Comparison of ENCODE assay signal across 9 cellular contexts in the genomic region with DNA sequence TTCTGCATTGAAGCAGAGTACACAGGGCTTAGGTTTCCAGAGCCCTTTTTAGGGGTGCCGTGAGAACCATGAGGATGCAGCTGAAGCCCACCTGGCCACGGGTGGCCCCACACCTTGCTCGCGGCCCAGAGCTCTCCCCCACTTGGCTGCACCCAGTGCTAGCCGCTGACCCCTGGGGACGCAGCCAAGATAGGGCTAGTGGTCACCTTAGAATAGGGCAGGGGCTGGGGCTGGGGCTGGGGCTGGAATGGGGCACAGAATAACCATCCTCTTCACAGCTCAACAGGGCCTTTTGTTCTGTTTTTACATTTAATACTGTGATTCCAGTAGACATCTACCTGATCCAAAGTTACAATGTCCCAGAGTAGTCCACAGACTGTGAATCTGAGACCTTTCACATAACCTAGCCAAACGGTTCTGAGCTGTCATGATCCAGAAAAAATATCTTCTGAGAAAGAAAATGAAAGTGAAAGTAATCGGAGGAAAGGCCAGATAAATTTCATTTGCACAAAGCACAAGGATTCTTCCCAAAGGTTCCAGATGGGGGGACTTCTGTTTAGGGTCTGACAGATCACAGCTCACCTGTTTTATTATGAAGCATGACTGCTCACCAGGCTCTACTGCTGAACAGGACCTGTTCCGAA.
DNase-seq lines count a peak whose midpoint lies in the region; ATAC-seq and TF ChIP-seq lines count a peak whose summit lies in the region.
"Had no signal": no experiment of that assay in that cellular context is flagged by ENCODE, and none has a peak within 500 bp of the region (broad histone marks: within the 10 kb centered on the region; RNA-seq: fewer than 3 reads in every experiment).

No MANE protein-coding gene starts in this region.

- TF ChIP-seq POLR2A in suprapubic skin (IDR thresholded peaks at IDR 0.05) (no peak), body of pancreas (IDR thresholded peaks at IDR 0.05) (no peak)

- peak; percentile 33 for ATAC-seq in activated CD8-positive, alpha-beta memory T cell treated with anti-CD3 and anti-CD28 coated beads, Interleukin-2, amount 10 ng/mL, durations not matched to agents 7 days and 5 days
- ATAC-seq in body of pancreas (no peak), HG03354 (IDR thresholded peaks at IDR 0.05; ENCODE audit: poor library complexity, severe bottlenecking, unreplicated experiment) (no peak)

- H3K27ac Mint-ChIP-seq in activated CD8-positive, alpha-beta memory T cell treated with anti-CD3 and anti-CD28 coated beads, Interleukin-2, amount 10 ng/mL, durations not matched to agents 7 days and 5 days: no peak overlapping the region

- H3K9me3 ChIP-seq in SK-N-MC (ENCODE audit: low read depth, low read length) (no peaks in the 10 kb centered on the region), suprapubic skin (no peaks in the 10 kb centered on the region), body of pancreas (no peaks in the 10 kb centered on the region)

- CTCF ChIA-PET in activated CD8-positive, alpha-beta memory T cell treated with anti-CD3 and anti-CD28 coated beads, Interleukin-2, amount 10 ng/mL, durations not matched to agents 7 days and 5 days (lab: Charles Lee): no interaction called here

- no peaks in the 10 kb centered on the region for H3K27me3 Mint-ChIP-seq in activated CD8-positive, alpha-beta memory T cell treated with anti-CD3 and anti-CD28 coated beads, Interleukin-2, amount 10 ng/mL, durations not matched to agents 7 days and 5 days

- H3K4me1 ChIP-seq in suprapubic skin (no peaks in the 10 kb centered on the region), body of pancreas (no peaks in the 10 kb centered on the region)

- no peak overlapping the region for H3K4me3 Mint-ChIP-seq in activated CD8-positive, alpha-beta memory T cell treated with anti-CD3 and anti-CD28 coated beads, Interleukin-2, amount 10 ng/mL, durations not matched to agents 7 days and 5 days

- H3K9ac ChIP-seq in SK-N-MC (ENCODE audit: insufficient read length): no peak overlapping the region

- 69% methylated on average over 9 of the region's 9 CpGs for WGBS in suprapubic skin
- 68 to 71% methylated on average over 9 of the region's 9 CpGs for WGBS in body of pancreas, 2 donors

- TF ChIP-seq CTCF in suprapubic skin (IDR thresholded peaks at IDR 0.05) (no peak), body of pancreas (IDR thresholded peaks at IDR 0.05) (no peak)

- DNase-seq in activated CD8-positive, alpha-beta memory T cell treated with anti-CD3 and anti-CD28 coated beads, Interleukin-2, amount 10 ng/mL, durations not matched to agents 7 days and 5 days: no peak
- DNase-seq in activated CD8-positive, alpha-beta memory T cell treated with anti-CD3 and anti-CD28 coated beads for 24 hours: no peak
- DNase-seq in SK-N-MC (ENCODE audit: low read depth, low spot score) (no peak), hepatic stellate cell (ENCODE audit: low spot score) (peak; percentile 53), suprapubic skin (ENCODE audit: low spot score in 2 of 2) (no peak), body of pancreas (no peak), UCSD-AML1 (lab: John Stamatoyannopoulos, UW; ENCODE audit: unreplicated experiment) (no peak)

- no peak for TF ChIP-seq EP300 in suprapubic skin (IDR thresholded peaks at IDR 0.05)

- H3K4me1 Mint-ChIP-seq in activated CD8-positive, alpha-beta memory T cell treated with anti-CD3 and anti-CD28 coated beads, Interleukin-2, amount 10 ng/mL, durations not matched to agents 7 days and 5 days: peaks cover 5% of the 10 kb centered on the region

- H3K9me3 Mint-ChIP-seq in activated CD8-positive, alpha-beta memory T cell treated with anti-CD3 and anti-CD28 coated beads, Interleukin-2, amount 10 ng/mL, durations not matched to agents 7 days and 5 days (ENCODE audit: low read depth): no peaks in the 10 kb centered on the region

- H3K27ac ChIP-seq in SK-N-MC (no peak overlapping the region), suprapubic skin (no peak overlapping the region), body of pancreas (no peak overlapping the region)
- H3K27ac ChIP-seq: cardiac muscle cell had no signal

- H3K27me3 ChIP-seq in suprapubic skin (no peaks in the 10 kb centered on the region), body of pancreas (no peaks in the 10 kb centered on the region)
- H3K27me3 ChIP-seq: cardiac muscle cell had no signal

- H3K4me3 ChIP-seq in SK-N-MC (peak overlapping the region; percentile 48), suprapubic skin (peak overlapping the region; percentile 20), body of pancreas (no peak overlapping the region)
- H3K4me3 ChIP-seq: cardiac muscle cell had no signal

- H3K36me3 Mint-ChIP-seq in activated CD8-positive, alpha-beta memory T cell treated with anti-CD3 and anti-CD28 coated beads, Interleukin-2, amount 10 ng/mL, durations not matched to agents 7 days and 5 days: no peaks in the 10 kb centered on the region

- intact Hi-C loops in body of pancreas (cut with DNase I): no loop called here

- H3K36me3 ChIP-seq in SK-N-MC (ENCODE audit: insufficient read depth, low read length) (no peaks in the 10 kb centered on the region), suprapubic skin (no peaks in the 10 kb centered on the region), body of pancreas (replicated peaks in 1 of 2; ENCODE audit: insufficient read depth in 1 of 2, low read depth in 2 of 2) (no peaks in the 10 kb centered on the region)
- H3K36me3 ChIP-seq: cardiac muscle cell had no signal

Comparison
In these comparisons a context has a peak if more than half of its experiments do, and no peak if none do; other contexts are left out.
1. H3K4me3 ChIP-seq: peak in SK-N-MC (single experiment) and suprapubic skin (single experiment); none in body of pancreas (0 of 2).